ENCODE assay signal across 9 cellular contexts in genomic region chr10:94403823-94404228, GRCh38. TPM values are rescaled to one million over a fixed set of nuclear protein-coding genes. Genes with fewer than 3 reads are reported as not detected.
DNase-seq lines count a peak whose midpoint lies in the region; FAIRE-seq and TF ChIP-seq lines count a peak whose summit lies in the region.
"Had no signal": no experiment of that assay in that cellular context is flagged by ENCODE, and none has a peak within 500 bp of the region (broad histone marks: within the 10 kb centered on the region; RNA-seq: fewer than 3 reads in every experiment).

No MANE protein-coding gene starts in this region.

- no peak for FAIRE-seq in kidney (lab: Jason Lieb, UNC)
- FAIRE-seq: colon had no signal

- H3K9me3 ChIP-seq in ascending aorta (no peaks in the 10 kb centered on the region), kidney (ENCODE audit: control insufficient read depth in 1 of 2, low read length in 2 of 2) (no peaks in the 10 kb centered on the region)

- H3K36me3 ChIP-seq in ascending aorta (no peaks in the 10 kb centered on the region), kidney (ENCODE audit: control insufficient read depth in 1 of 2, insufficient read depth in 2 of 2, low read length in 2 of 2) (no peaks in the 10 kb centered on the region)

- DNase-seq in NCI-H2171 treated with DMSO at 0.1 percent for 48 hours (lab: John Stamatoyannopoulos, UW) = peak; percentile 54
- no peak for DNase-seq in NCI-H2171 (lab: John Stamatoyannopoulos, UW)
- DNase-seq in HS-27A (ENCODE audit: low read depth) = peak; percentile 31
- DNase-seq in ascending aorta (ENCODE audit: low spot score in 2 of 2) = no peak
- no peak for DNase-seq in kidney
- DNase-seq in superior temporal gyrus (ENCODE audit: extremely low spot score) = peak; percentile 34
- no peak for DNase-seq in mucosa of gallbladder (ENCODE audit: low spot score)
- no peak for DNase-seq in activated naive CD4-positive, alpha-beta T cell treated with Interleukin-2 at 50 U/mL for 16 hours

- H3K9ac ChIP-seq in kidney (ENCODE audit: low read length in 2 of 2) = peak overlapping the region; percentile 51 to 71

- H3K27ac ChIP-seq in ascending aorta = peak overlapping the region; percentile 91 to 95
- H3K27ac ChIP-seq in kidney (ENCODE audit: low read depth in 2 of 2, low read length in 2 of 2) = peak overlapping the region; percentile 88 to 89

- TF ChIP-seq CTCF in ascending aorta (IDR thresholded peaks at IDR 0.05) = no peak
- no peak for TF ChIP-seq CTCF in kidney (IDR thresholded peaks at IDR 0.05; ENCODE audit: borderline replicate concordance, extremely low read depth, insufficient read depth)

- no peaks in the 10 kb centered on the region for H3K27me3 ChIP-seq in ascending aorta

- H3K4me1 ChIP-seq in ascending aorta (peaks cover 0 to 6% of the 10 kb centered on the region in 2 donors), kidney (ENCODE audit: control insufficient read depth in 1 of 2, insufficient read depth in 1 of 2, low read depth in 1 of 2, low read length in 2 of 2) (peaks cover 0 to 2% of the 10 kb centered on the region in 2 donors)

- H3K4me3 ChIP-seq in ascending aorta = peak overlapping the region; percentile 88 to 94
- peak overlapping the region; percentile 72 to 88 for H3K4me3 ChIP-seq in kidney (ENCODE audit: low read length in 2 of 2)

- intact Hi-C loops in ascending aorta (cut with DNase I) = loop anchor here (2.0 to 5.0 kb wide), 2 partner anchors 41 to 412 kb away; partner anchors contain the start of gene PLCE1
- intact Hi-C loops in kidney (cut with DNase I) = no loop called here

RNA-seq across cellular contexts. Expression of gene TBC1D12, which starts 1.5 kb away (rescaled TPM):
- total RNA-seq in ascending aorta = 9.4 TPM
- 13.1 TPM for total RNA-seq in kidney
- 4.4 TPM for polyA plus RNA-seq in kidney (ENCODE audit: insufficient read depth, low read depth, low replicate concordance)
- total RNA-seq in mucosa of gallbladder = 11.9 TPM

RNA-seq across cellular contexts. Expression of gene NOC3L, which starts 41.1 kb away (rescaled TPM):
- 7.9 TPM for total RNA-seq in ascending aorta
- 17.7 TPM for total RNA-seq in kidney
- 6.0 TPM for polyA plus RNA-seq in kidney (ENCODE audit: insufficient read depth, low read depth, low replicate concordance)
- 8.1 TPM for total RNA-seq in mucosa of gallbladder

Comparison
In these comparisons a context has a peak if more than half of its experiments do, and no peak if none do; other contexts are left out.
1. DNase-seq: peak in NCI-H2171 treated with DMSO at 0.1 percent for 48 hours (single experiment), HS-27A (single experiment) and superior temporal gyrus (single experiment); none in NCI-H2171 (single experiment), ascending aorta (0 of 2), kidney (single experiment), mucosa of gallbladder (single experiment) and activated naive CD4-positive, alpha-beta T cell treated with Interleukin-2 at 50 U/mL for 16 hours (single experiment).